Comparison of ENCODE assay signal across 16 cellular contexts in genomic region chr16:9151597-9151996, GRCh38.
DNase-seq lines count a peak whose midpoint lies in the region; ATAC-seq, FAIRE-seq and TF ChIP-seq lines count a peak whose summit lies in the region.
"Had no signal": no experiment of that assay in that cellular context is flagged by ENCODE, and none has a peak within 500 bp of the region (broad histone marks: within the 10 kb centered on the region; RNA-seq: fewer than 3 reads in every experiment).

No MANE protein-coding gene starts in this region.

- no peak for TF ChIP-seq POLR2A in A549 (IDR thresholded peaks at IDR 0.05; ENCODE audit: low read length)

- CTCF ChIA-PET in A549 (lab: Yijun Ruan, JAX), result interaction anchor here (1.2 to 6.9 kb wide), 3 partner anchors 9 to 17 kb away, joined by 3 to 41 read pairs (median 5); no protein-coding TSS in a partner anchor

- ATAC-seq in A549, result peak; percentile 26 to 48; a peak in 2 of 6 replicates
- ATAC-seq in HG02642 (IDR thresholded peaks at IDR 0.05; ENCODE audit: poor library complexity, unreplicated experiment), result no peak
- ATAC-seq: PC-3; stimulated activated naive CD8-positive, alpha-beta T cell treated with anti-CD3 and anti-CD28 coated beads, Interleukin-15, amount 100 ng/mL, for 72 hours had no signal

- no peak for TF ChIP-seq CTCF in A549 (IDR thresholded peaks at IDR 0.05)
- TF ChIP-seq CTCF in GM20000 (IDR thresholded peaks at IDR 0.05; ENCODE audit: extremely low read depth, missing control alignments), result no peak

- POLR2A ChIA-PET in A549 (lab: Yijun Ruan, JAX), result no interaction called here

- TF ChIP-seq EP300 in A549 (IDR thresholded peaks at IDR 0.05), result no peak

- no peak overlapping the region for H3K4me2 ChIP-seq in A549

- no peak overlapping the region for H3K4me3 ChIP-seq in A549
- H3K4me3 ChIP-seq: uterus had no signal

- no peak overlapping the region for H3K27ac ChIP-seq in A549
- H3K27ac ChIP-seq: uterus had no signal

- FAIRE-seq in A549 (lab: Jason Lieb, UNC), result no peak
- FAIRE-seq: D721Med had no signal

- peak in 1 of 2 experiments; percentile 13 for DNase-seq in A549 (ENCODE audit: low read depth in 1 of 2, low spot score in 1 of 2)
- DNase-seq in DMS53 treated with DMSO at 0.1 percent for 48 hours (lab: John Stamatoyannopoulos, UW; ENCODE audit: unreplicated experiment), result peak; percentile 63
- peak; percentile 43 for DNase-seq in NAMALWA (ENCODE audit: low spot score)
- DNase-seq in fibroblast of gingiva (ENCODE audit: low read depth), result peak; percentile 23
- no peak for DNase-seq in GM20000 (ENCODE audit: low spot score)
- no peak for DNase-seq in HPDE6-E6E7 (ENCODE audit: extremely low spot score)
- DNase-seq in activated T-cell treated with anti-CD3 and anti-CD28 coated beads, Interleukin-2, amount 50 U/mL, for 1 hour, result no peak
- DNase-seq: activated CD4-positive, alpha-beta memory T cell treated with anti-CD3 and anti-CD28 coated beads, Interleukin-2, amount 10 ng/mL, durations not matched to agents 7 days and 5 days; central memory CD4-positive, alpha-beta T cell; NCI-H1092; NCI-H2227 treated with DMSO at 0.1 percent for 48 hours; PC-3; stimulated activated naive CD8-positive, alpha-beta T cell treated with anti-CD3 and anti-CD28 coated beads, Interleukin-15, amount 100 ng/mL, for 72 hours; uterus had no signal

- no peaks in the 10 kb centered on the region for H3K9me3 ChIP-seq in A549
- H3K9me3 ChIP-seq: uterus had no signal

- 72% methylated on average over 5 of the region's 5 CpGs for WGBS in A549 (ENCODE audit: missing lambda C conversion rate)

- no peak for TF ChIP-seq RAD21 in A549 (conservative IDR thresholded peaks at IDR 0.05 in 1 of 2, IDR thresholded peaks at IDR 0.05 in 1 of 2)

- no peaks in the 10 kb centered on the region for H3K4me1 ChIP-seq in A549
- H3K4me1 ChIP-seq: uterus had no signal

TF ChIP-seq in A549, 52 proteins besides CTCF, POLR2A, EP300 and RAD21:
- TF ChIP-seq FOSL2 (IDR thresholded peaks at IDR 0.05) (no peak), FOSL2 (CRISPR knock-in tag; IDR thresholded peaks at IDR 0.05) (no peak), KDM1A (IDR thresholded peaks at IDR 0.05; ENCODE audit: low read depth) (no peak), SREBF2 (IDR thresholded peaks at IDR 0.05) (no peak), EHMT2 (IDR thresholded peaks at IDR 0.05; ENCODE audit: low read depth) (no peak), ESRRA (IDR thresholded peaks at IDR 0.05; ENCODE audit: borderline replicate concordance, low read length) (no peak), JUN (IDR thresholded peaks at IDR 0.05) (no peak), MAFK (IDR thresholded peaks at IDR 0.05; ENCODE audit: partially characterized antibody) (no peak), KDM5A (IDR thresholded peaks at IDR 0.05) (no peak), POLR2AphosphoS2 (conservative IDR thresholded peaks at IDR 0.05; ENCODE audit: low read length) (no peak), BCL3 (IDR thresholded peaks at IDR 0.05) (no peak)
TF ChIP-seq in A549: peak in this region for 0.

Comparison
In these comparisons a context has a peak if more than half of its experiments do, and no peak if none do; other contexts are left out.
1. DNase-seq: peak in DMS53 treated with DMSO at 0.1 percent for 48 hours (single experiment), NAMALWA (single experiment) and fibroblast of gingiva (single experiment); none in GM20000 (single experiment), HPDE6-E6E7 (single experiment) and activated T-cell treated with anti-CD3 and anti-CD28 coated beads, Interleukin-2, amount 50 U/mL, for 1 hour (single experiment).